Comparison of ENCODE assay signal across 24 cellular contexts in genomic region chr12:123733243-123733642, GRCh38. TPM values are rescaled to one million over a fixed set of nuclear protein-coding genes. Genes with fewer than 3 reads are reported as not detected.
"Had no signal": no experiment of that assay in that cellular context is flagged by ENCODE, and none has a peak within 500 bp of the region (broad histone marks: within the 10 kb centered on the region; RNA-seq: fewer than 3 reads in every experiment).

No MANE protein-coding gene starts in this region.

- H3K4me1 ChIP-seq: gastroesophageal sphincter, right lobe of liver, thyroid gland had no signal

- ATAC-seq: activated CD8-positive, alpha-beta T cell treated with anti-CD3 and anti-CD28 coated beads, Interleukin-2, amount 10 ng/mL, durations not matched to agents 7 days and 5 days; gastroesophageal sphincter; left ventricle myocardium superior; right lobe of liver; T-helper 17 cell had no signal

- H3K27ac ChIP-seq: coronary artery, epithelial cell of prostate, gastroesophageal sphincter, right lobe of liver, SK-N-MC, skin epidermis, thyroid gland had no signal

- H3K4me1 Mint-ChIP-seq: activated naive CD4-positive, alpha-beta T cell treated with anti-CD3 and anti-CD28 coated beads, Interleukin-2, amount 50 U/mL, for 24 hours; neural crest cell had no signal

- DNase-seq: activated CD4-positive, alpha-beta T cell treated with anti-CD3 and anti-CD28 coated beads, Interleukin-2, amount 10 ng/mL, durations not matched to agents 7 days and 5 days; activated CD4-positive, CD25-positive, alpha-beta regulatory T cell; activated CD8-positive, alpha-beta T cell treated with anti-CD3 and anti-CD28 coated beads, Interleukin-2, amount 10 ng/mL, durations not matched to agents 7 days and 5 days; activated gamma-delta T cell; amygdala; head of caudate nucleus; hypothalamus; left ventricle myocardium superior; mammary epithelial cell; occipital lobe; posterior cingulate gyrus; right lobe of liver; stimulated activated naive CD4-positive, alpha-beta T cell; substantia nigra; SW 1271; T-helper 17 cell; thyroid gland had no signal

- H3K9me3 ChIP-seq: gastroesophageal sphincter, right lobe of liver, thyroid gland had no signal

- H3K9me3 Mint-ChIP-seq: activated CD4-positive, alpha-beta T cell treated with anti-CD3 and anti-CD28 coated beads, Interleukin-2, amount 10 ng/mL, durations not matched to agents 7 days and 5 days; activated naive CD4-positive, alpha-beta T cell treated with anti-CD3 and anti-CD28 coated beads, Interleukin-2, amount 50 U/mL, for 24 hours; neural crest cell had no signal

- H3K27ac Mint-ChIP-seq: activated CD4-positive, alpha-beta T cell treated with anti-CD3 and anti-CD28 coated beads, Interleukin-2, amount 10 ng/mL, durations not matched to agents 7 days and 5 days; activated CD8-positive, alpha-beta T cell treated with anti-CD3 and anti-CD28 coated beads, Interleukin-2, amount 10 ng/mL, durations not matched to agents 7 days and 5 days; activated naive CD4-positive, alpha-beta T cell treated with anti-CD3 and anti-CD28 coated beads, Interleukin-2, amount 50 U/mL, for 24 hours; T-helper 17 cell had no signal

- H3K4me3 Mint-ChIP-seq: activated CD4-positive, alpha-beta T cell treated with anti-CD3 and anti-CD28 coated beads, Interleukin-2, amount 10 ng/mL, durations not matched to agents 7 days and 5 days; activated CD8-positive, alpha-beta T cell treated with anti-CD3 and anti-CD28 coated beads, Interleukin-2, amount 10 ng/mL, durations not matched to agents 7 days and 5 days; activated naive CD4-positive, alpha-beta T cell treated with anti-CD3 and anti-CD28 coated beads, Interleukin-2, amount 50 U/mL, for 24 hours; neural crest cell; T-helper 17 cell had no signal

- H3K4me3 ChIP-seq: coronary artery, gastroesophageal sphincter, right lobe of liver, SK-N-MC, skin epidermis, thyroid gland had no signal

- H3K27me3 Mint-ChIP-seq: activated CD4-positive, alpha-beta T cell treated with anti-CD3 and anti-CD28 coated beads, Interleukin-2, amount 10 ng/mL, durations not matched to agents 7 days and 5 days; activated naive CD4-positive, alpha-beta T cell treated with anti-CD3 and anti-CD28 coated beads, Interleukin-2, amount 50 U/mL, for 24 hours; T-helper 17 cell had no signal

- H3K27me3 ChIP-seq: gastroesophageal sphincter, right lobe of liver, thyroid gland had no signal

RNA-seq across cellular contexts. Expression of gene DNAH10, which starts 28.9 kb away (rescaled TPM):
- total RNA-seq: gastroesophageal sphincter had no signal
